16 cellular contexts compared by ENCODE assay signal in genomic region chr17:51240275-51240674, GRCh38. TPM values are rescaled to one million over a fixed set of nuclear protein-coding genes. Genes with fewer than 3 reads are reported as not detected.
DNase-seq lines count a peak whose midpoint lies in the region; ATAC-seq and TF ChIP-seq lines count a peak whose summit lies in the region.
"Had no signal": no experiment of that assay in that cellular context is flagged by ENCODE, and none has a peak within 500 bp of the region (broad histone marks: within the 10 kb centered on the region; RNA-seq: fewer than 3 reads in every experiment).

No MANE protein-coding gene starts in this region.

- DNase-seq in MCF 10A (ENCODE audit: unreplicated experiment) (no peak), breast epithelium (ENCODE audit: low spot score in 2 of 2) (no peak), OCI-LY7 (ENCODE audit: low spot score) (no peak), memory B cell (ENCODE audit: low spot score in 2 of 2) (no peak), NCI-H510A treated with DMSO at 0.1 percent for 48 hours (lab: John Stamatoyannopoulos, UW) (no peak)
- no peak for DNase-seq in central memory CD8-positive, alpha-beta T cell (ENCODE audit: low spot score in 2 of 2)
- no peak for DNase-seq in activated naive CD4-positive, alpha-beta T cell treated with Interleukin-2 at 50 U/mL for 16 hours
- DNase-seq: 8988T; BE2C; C1 segment of cervical spinal cord; CD4-positive, CD25-positive, alpha-beta regulatory T cell; CD8-positive, alpha-beta memory T cell; COR-L47 had no signal

- H3K4me3 Mint-ChIP-seq in MCF 10A (ENCODE audit: unreplicated experiment), result no peak overlapping the region
- H3K4me3 Mint-ChIP-seq in central memory CD8-positive, alpha-beta T cell, result no peak overlapping the region
- H3K4me3 Mint-ChIP-seq in memory B cell, result no peak overlapping the region
- H3K4me3 Mint-ChIP-seq: CD4-positive, CD25-positive, alpha-beta regulatory T cell; CD8-positive, alpha-beta memory T cell had no signal

- no peak overlapping the region for H3K27ac ChIP-seq in breast epithelium
- peak overlapping the region; percentile 84 for H3K27ac ChIP-seq in OCI-LY7 (ENCODE audit: low read depth, low read length, poor library complexity, severe bottlenecking)

- H2AFZ ChIP-seq in OCI-LY7 (ENCODE audit: low read length), result no peak overlapping the region

- no peaks in the 10 kb centered on the region for H3K9me2 ChIP-seq in OCI-LY7 (ENCODE audit: insufficient read depth, low read length)

- H4K20me1 ChIP-seq in OCI-LY7 (ENCODE audit: insufficient read depth, low read length), result no peaks in the 10 kb centered on the region

- CTCF ChIA-PET in MCF 10A (lab: Yijun Ruan, JAX), result interaction anchor here (0.7 kb wide), 1 partner anchor 14 kb away, joined by 3 read pairs; no protein-coding TSS in a partner anchor
- CTCF ChIA-PET in OCI-LY7 (lab: Charles Lee; ENCODE audit: unreplicated experiment), result no interaction called here

- H3K36me3 Mint-ChIP-seq in MCF 10A (ENCODE audit: insufficient read depth, unreplicated experiment), result peaks cover under 1% of the 10 kb centered on the region
- H3K36me3 Mint-ChIP-seq in central memory CD8-positive, alpha-beta T cell (ENCODE audit: insufficient read depth), result peaks cover 8% of the 10 kb centered on the region
- H3K36me3 Mint-ChIP-seq in memory B cell, result peaks cover 10% of the 10 kb centered on the region
- H3K36me3 Mint-ChIP-seq: IgD-negative memory B cell had no signal

- TF ChIP-seq CTCF in MCF 10A (IDR thresholded peaks at IDR 0.05; ENCODE audit: unreplicated experiment) (no peak), breast epithelium (IDR thresholded peaks at IDR 0.05) (no peak), OCI-LY7 (conservative IDR thresholded peaks at IDR 0.05; ENCODE audit: low read length) (no peak)

- peak overlapping the region; percentile 12 for H3K27ac Mint-ChIP-seq in MCF 10A (ENCODE audit: low read depth, unreplicated experiment)
- peak overlapping the region; percentile 5 for H3K27ac Mint-ChIP-seq in central memory CD8-positive, alpha-beta T cell (ENCODE audit: low read depth)
- H3K27ac Mint-ChIP-seq in memory B cell, result peak overlapping the region; percentile 43

- H3K9me3 Mint-ChIP-seq in MCF 10A (ENCODE audit: unreplicated experiment) (no peaks in the 10 kb centered on the region), memory B cell (no peaks in the 10 kb centered on the region)
- no peaks in the 10 kb centered on the region for H3K9me3 Mint-ChIP-seq in central memory CD8-positive, alpha-beta T cell
- H3K9me3 Mint-ChIP-seq: CD4-positive, CD25-positive, alpha-beta regulatory T cell; CD8-positive, alpha-beta memory T cell; IgD-negative memory B cell had no signal

- H3K4me3 ChIP-seq in breast epithelium (no peak overlapping the region), OCI-LY7 (ENCODE audit: low read depth, low read length, poor library complexity, severe bottlenecking) (no peak overlapping the region)
- H3K4me3 ChIP-seq: HAP-1 had no signal

- H3K36me3 ChIP-seq in breast epithelium (no peaks in the 10 kb centered on the region), OCI-LY7 (ENCODE audit: insufficient read depth, low read length) (peaks cover 24% of the 10 kb centered on the region)
- H3K36me3 ChIP-seq: HAP-1 had no signal

- H3K9me3 ChIP-seq in breast epithelium (no peaks in the 10 kb centered on the region), OCI-LY7 (ENCODE audit: low read length) (no peaks in the 10 kb centered on the region)
- H3K9me3 ChIP-seq: BE2C, HAP-1 had no signal

- H3K4me2 ChIP-seq in OCI-LY7 (ENCODE audit: low read length), result peak overlapping the region; percentile 74; the same call in 1 of the 2 replicates

- H3K4me1 Mint-ChIP-seq in MCF 10A (ENCODE audit: insufficient read depth, unreplicated experiment) (peaks cover 7% of the 10 kb centered on the region), memory B cell (peaks cover 28% of the 10 kb centered on the region)
- H3K4me1 Mint-ChIP-seq in central memory CD8-positive, alpha-beta T cell, result peaks cover 56% of the 10 kb centered on the region

- BruUV-seq in MCF 10A (replicated peaks; lab: Mats Ljungman, UMichigan) (no TSS peak), OCI-LY7 (replicated peaks; lab: Mats Ljungman, UMichigan) (no TSS peak)

- intact Hi-C loops in MCF 10A (cut with micrococcal nuclease) (no loop called here), breast epithelium (cut with DNase I; ENCODE audit: low total_unique reads) (no loop called here), OCI-LY7 (cut with micrococcal nuclease; ENCODE audit: unreplicated experiment) (no loop called here)

- peaks cover 50% of the 10 kb centered on the region for H3K79me2 ChIP-seq in OCI-LY7 (ENCODE audit: insufficient read depth, low read depth, low read length)

- ATAC-seq in central memory CD8-positive, alpha-beta T cell (replicated peaks; ENCODE audit: extremely low read depth, poor library complexity, severe bottlenecking), result no peak
- ATAC-seq in memory B cell (ENCODE audit: low read depth) (no peak), HG03196 (IDR thresholded peaks at IDR 0.05; ENCODE audit: unreplicated experiment) (no peak)

- no peaks in the 10 kb centered on the region for H3K27me3 ChIP-seq in breast epithelium
- H3K27me3 ChIP-seq: BE2C had no signal

- no peak for TF ChIP-seq POLR2A in breast epithelium (IDR thresholded peaks at IDR 0.05)

- H3K4me1 ChIP-seq in breast epithelium (no peaks in the 10 kb centered on the region), OCI-LY7 (ENCODE audit: insufficient read depth, low read length, poor library complexity, severe bottlenecking) (peaks cover 53% of the 10 kb centered on the region)
- H3K4me1 ChIP-seq: BE2C, HAP-1 had no signal

- no peaks in the 10 kb centered on the region for H3K27me3 Mint-ChIP-seq in MCF 10A (ENCODE audit: insufficient read depth, unreplicated experiment)
- H3K27me3 Mint-ChIP-seq in central memory CD8-positive, alpha-beta T cell, result no peaks in the 10 kb centered on the region
- H3K27me3 Mint-ChIP-seq in memory B cell, result no peaks in the 10 kb centered on the region
- H3K27me3 Mint-ChIP-seq: CD4-positive, CD25-positive, alpha-beta regulatory T cell; CD8-positive, alpha-beta memory T cell; IgD-negative memory B cell had no signal

- POLR2A ChIA-PET in MCF 10A (lab: Yijun Ruan, JAX) (no interaction called here), OCI-LY7 (lab: Charles Lee) (interaction anchor here (1.4 to 2.9 kb wide), 2 partner anchors 11 kb away, joined by 6 to 24 read pairs; no protein-coding TSS in a partner anchor)

RNA-seq across cellular contexts. Expression of gene MBTD1, which starts 19.6 kb away (rescaled TPM):
- 7.4 and 7.7 TPM in 2 replicates for total RNA-seq in MCF 10A (2022)
- 10 to 100 TPM; 19.4 to 34.5 (median 24.9) TPM for total RNA-seq in breast epithelium
- total RNA-seq in OCI-LY7 (2014; rRNA removed; shearing (Covaris generic)), result 17.3 and 21.2 TPM in 2 replicates
- 39.1 and 46.9 TPM in 2 replicates for total RNA-seq in OCI-LY7 (2022)

RNA-seq across cellular contexts. Expression of gene UTP18, which starts 20.1 kb away (rescaled TPM):
- total RNA-seq in MCF 10A (2022) (25.3 and 27.8 TPM in 2 replicates), breast epithelium (10 to 100 TPM; 30.6 to 47.2 (median 46.4) TPM), OCI-LY7 (2022) (66.6 and 68.3 TPM in 2 replicates)
- total RNA-seq in OCI-LY7 (2014; rRNA removed; shearing (Covaris generic)), result 58.1 and 62.8 TPM in 2 replicates
